Comparison of ENCODE assay signal across 8 cellular contexts in the genomic region with DNA sequence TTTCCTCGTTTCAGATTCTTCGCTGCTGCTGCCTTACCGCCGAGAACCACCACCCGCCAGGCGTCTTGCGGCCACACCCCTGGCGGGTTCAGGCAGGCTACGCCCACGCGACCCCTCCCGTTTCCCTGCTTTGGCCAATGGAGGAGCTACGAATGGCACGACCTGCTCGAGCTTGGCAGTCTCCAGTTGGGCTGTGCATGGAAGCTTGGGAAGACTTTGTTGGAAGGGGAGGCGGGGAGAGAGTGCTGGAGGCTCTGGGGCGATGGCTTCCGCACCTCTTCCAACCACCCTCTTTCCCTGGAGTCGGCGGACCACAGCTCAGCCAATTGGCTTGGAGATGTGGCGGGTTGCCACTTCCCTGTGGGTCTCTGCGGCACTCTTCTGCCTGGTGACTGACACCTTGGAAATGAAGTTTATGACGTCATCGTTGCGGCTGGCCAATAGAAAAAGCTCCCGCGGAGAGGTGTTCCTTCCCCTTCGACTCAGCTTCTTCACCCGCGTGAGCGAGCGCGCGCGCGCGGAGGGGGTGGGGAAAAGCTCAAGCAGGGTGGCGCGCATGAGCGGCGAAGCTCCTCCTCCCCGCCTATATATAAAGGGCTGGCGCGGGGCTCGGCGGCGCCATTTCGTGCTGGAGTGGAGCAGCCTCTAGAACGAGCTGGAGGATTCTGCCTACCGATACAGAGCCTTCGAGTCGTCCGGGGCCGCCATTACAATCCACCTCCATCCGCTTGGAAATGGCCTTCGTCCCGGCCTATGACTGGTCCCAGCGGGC. TPM values are rescaled to one million over a fixed set of nuclear protein-coding genes. Genes with fewer than 3 reads are reported as not detected.
DNase-seq lines count a peak whose midpoint lies in the region; ATAC-seq and TF ChIP-seq lines count a peak whose summit lies in the region.

No MANE protein-coding gene starts in this region.

- TF ChIP-seq CTCF in left lung (IDR thresholded peaks at IDR 0.05), result no peak

- no peaks in the 10 kb centered on the region for H3K27me3 ChIP-seq in CD4-positive, CD25-positive, alpha-beta regulatory T cell (ENCODE audit: control insufficient read depth, insufficient read depth, low read length)
- H3K27me3 ChIP-seq in left lung, result no peaks in the 10 kb centered on the region

- H3K36me3 ChIP-seq in CD4-positive, CD25-positive, alpha-beta regulatory T cell (ENCODE audit: control insufficient read depth, insufficient read depth, low read length), result peaks cover 27% of the 10 kb centered on the region
- H3K36me3 ChIP-seq in left lung, result peaks cover 4 to 47% of the 10 kb centered on the region in 2 donors

- DNase-seq in CD4-positive, CD25-positive, alpha-beta regulatory T cell, result peak; percentile 100
- peak; percentile 100 for DNase-seq in NCI-H748 treated with DMSO at 0.1 percent for 48 hours (lab: John Stamatoyannopoulos, UW)
- peak; percentile 99 for DNase-seq in activated CD4-positive, alpha-beta T cell treated with anti-CD3 and anti-CD28 coated beads, Interleukin-2, amount 50 U/mL, for 4 hours
- peak; percentile 99 to 100 for DNase-seq in left lung
- DNase-seq in stimulated activated CD4-positive, alpha-beta T cell treated with anti-CD3 and anti-CD28 coated beads, Interleukin-2, amount 100 ng/mL, for 4 hours (ENCODE audit: low read depth), result peak; percentile 99

- peak overlapping the region; percentile 98 for H3K27ac ChIP-seq in CD4-positive, CD25-positive, alpha-beta regulatory T cell (ENCODE audit: insufficient read depth, low read length, poor library complexity, severe bottlenecking)
- H3K27ac ChIP-seq in left lung, result peak overlapping the region; percentile 99

- H3K27me3 Mint-ChIP-seq in CD4-positive, CD25-positive, alpha-beta regulatory T cell, result peaks cover 22% of the 10 kb centered on the region
- H3K27me3 Mint-ChIP-seq in dendritic cell treated with granulocyte-macrophage colony-stimulating factor and Interleukin-4, amounts not matched to agents 40 ng/mL and 50 ng/mL, for 4 days, result no peaks in the 10 kb centered on the region

- H3K9me3 ChIP-seq in CD4-positive, CD25-positive, alpha-beta regulatory T cell (ENCODE audit: control insufficient read depth in 2 of 2, low read length in 2 of 2), result no peaks in the 10 kb centered on the region
- H3K9me3 ChIP-seq in left lung, result no peaks in the 10 kb centered on the region

- peak overlapping the region; percentile 98 to 99 (median 99) for H3K4me3 Mint-ChIP-seq in CD4-positive, CD25-positive, alpha-beta regulatory T cell
- peak overlapping the region; percentile 97 for H3K4me3 Mint-ChIP-seq in dendritic cell treated with granulocyte-macrophage colony-stimulating factor and Interleukin-4, amounts not matched to agents 40 ng/mL and 50 ng/mL, for 4 days

- peaks cover 15 to 42% (median 33%) of the 10 kb centered on the region in 4 donors for H3K4me1 Mint-ChIP-seq in CD4-positive, CD25-positive, alpha-beta regulatory T cell
- peaks cover 40% of the 10 kb centered on the region for H3K4me1 Mint-ChIP-seq in dendritic cell treated with granulocyte-macrophage colony-stimulating factor and Interleukin-4, amounts not matched to agents 40 ng/mL and 50 ng/mL, for 4 days (ENCODE audit: low read depth)

- H3K4me3 ChIP-seq in CD4-positive, CD25-positive, alpha-beta regulatory T cell (ENCODE audit: low read depth, low read length), result peak overlapping the region; percentile 100
- peak overlapping the region; percentile 98 to 100 for H3K4me3 ChIP-seq in left lung

- intact Hi-C loops in dendritic cell treated with granulocyte-macrophage colony-stimulating factor and Interleukin-4, amounts not matched to agents 40 ng/mL and 50 ng/mL, for 4 days (cut with micrococcal nuclease), result loop anchor here (2.0 to 5.0 kb wide), 3 partner anchors 19 to 129 kb away; partner anchors contain the start of genes HLA-DMA and PSMB8
- intact Hi-C loops in left lung (cut with DNase I), result no loop called here

- H3K4me1 ChIP-seq in CD4-positive, CD25-positive, alpha-beta regulatory T cell (ENCODE audit: control insufficient read depth, insufficient read depth, low read length, poor library complexity, severe bottlenecking), result peaks cover 70% of the 10 kb centered on the region
- peaks cover 15 to 40% of the 10 kb centered on the region in 2 donors for H3K4me1 ChIP-seq in left lung

- ATAC-seq in CD4-positive, CD25-positive, alpha-beta regulatory T cell (ENCODE audit: low read depth in 2 of 2), result peak; percentile 58 to 62
- ATAC-seq in GM19397 (IDR thresholded peaks at IDR 0.05; ENCODE audit: unreplicated experiment) (peak; percentile 42), HG03565 (IDR thresholded peaks at IDR 0.05; ENCODE audit: unreplicated experiment) (peak; percentile 34), left lung (peak; percentile 56)

- peaks cover 0 to 3% (median 0%) of the 10 kb centered on the region in 7 donors for H3K9me3 Mint-ChIP-seq in CD4-positive, CD25-positive, alpha-beta regulatory T cell
- H3K9me3 Mint-ChIP-seq in dendritic cell treated with granulocyte-macrophage colony-stimulating factor and Interleukin-4, amounts not matched to agents 40 ng/mL and 50 ng/mL, for 4 days, result no peaks in the 10 kb centered on the region

- peak overlapping the region; percentile 99 to 100 (median 100) for H3K27ac Mint-ChIP-seq in CD4-positive, CD25-positive, alpha-beta regulatory T cell
- H3K27ac Mint-ChIP-seq in dendritic cell treated with granulocyte-macrophage colony-stimulating factor and Interleukin-4, amounts not matched to agents 40 ng/mL and 50 ng/mL, for 4 days, result peak overlapping the region; percentile 100

- peaks cover 40% of the 10 kb centered on the region for H3K36me3 Mint-ChIP-seq in CD4-positive, CD25-positive, alpha-beta regulatory T cell
- peaks cover 94% of the 10 kb centered on the region for H3K36me3 Mint-ChIP-seq in dendritic cell treated with granulocyte-macrophage colony-stimulating factor and Interleukin-4, amounts not matched to agents 40 ng/mL and 50 ng/mL, for 4 days (ENCODE audit: low read depth)

RNA-seq across cellular contexts. Expression of gene BRD2, which starts 3.4 kb away (rescaled TPM):
- total RNA-seq in CD4-positive, CD25-positive, alpha-beta regulatory T cell, result 425 TPM
- 10 to 100 TPM; 43.9 to 58.7 (median 53.8) TPM for polyA plus RNA-seq in CD4-positive, CD25-positive, alpha-beta regulatory T cell
- 100 to 1,000 TPM; 125 to 174 TPM for total RNA-seq in left lung

RNA-seq across cellular contexts. Expression of gene HLA-DMA, which starts 18.9 kb away (rescaled TPM):
- 53.1 TPM for total RNA-seq in CD4-positive, CD25-positive, alpha-beta regulatory T cell
- 10 to 100 TPM; 32.3 to 89.3 (median 70.1) TPM for polyA plus RNA-seq in CD4-positive, CD25-positive, alpha-beta regulatory T cell
- 100 to 1,000 TPM; 128 to 159 TPM for total RNA-seq in left lung

RNA-seq across cellular contexts. Expression of gene HLA-DMB, which starts 30.9 kb away (rescaled TPM):
- total RNA-seq in CD4-positive, CD25-positive, alpha-beta regulatory T cell, result 17.6 TPM
- polyA plus RNA-seq in CD4-positive, CD25-positive, alpha-beta regulatory T cell, result 10 to 100 TPM; 12.8 to 44.2 (median 32.4) TPM
- total RNA-seq in left lung, result 10 to 100 TPM; 59.0 to 91.0 TPM

RNA-seq across cellular contexts. Expression of gene HLA-DOA, which starts 37.6 kb away (rescaled TPM):
- 14.0 TPM for total RNA-seq in CD4-positive, CD25-positive, alpha-beta regulatory T cell
- 10 to 100 TPM in 1 of 4 donors, 1 to 10 TPM in 3; 7.0 to 14.9 (median 8.9) TPM for polyA plus RNA-seq in CD4-positive, CD25-positive, alpha-beta regulatory T cell
- total RNA-seq in left lung, result 10 to 100 TPM; 15.3 to 20.6 TPM

Comparison
In these comparisons a context has a peak if more than half of its experiments do, and no peak if none do; other contexts are left out.
1. Peak in every context shown above with its lines: DNase-seq, ATAC-seq, H3K4me3 ChIP-seq and H3K27ac ChIP-seq.